1 cellular context compared by ENCODE assay signal in genomic region chr11:72711141-72711540, GRCh38.
TF ChIP-seq lines count a peak whose summit lies in the region.

No MANE protein-coding gene starts in this region.

TF ChIP-seq in WTC11, 78 proteins besides CTCF, POLR2A, EP300 and RAD21 (continued from another document):
- no peak for TF ChIP-seq ZNF532 (CRISPR knock-in tag; IDR thresholded peaks at IDR 0.05; ENCODE audit: borderline replicate concordance)
- TF ChIP-seq NR1H2 (CRISPR knock-in tag; IDR thresholded peaks at IDR 0.05), result no peak
- TF ChIP-seq RORB (CRISPR knock-in tag; IDR thresholded peaks at IDR 0.05), result no peak
- TF ChIP-seq GTF2I (CRISPR knock-in tag; conservative IDR thresholded peaks at IDR 0.05), result no peak
- no peak for TF ChIP-seq KAT7 (CRISPR knock-in tag; IDR thresholded peaks at IDR 0.05; ENCODE audit: borderline replicate concordance)
- TF ChIP-seq EMX1 (CRISPR knock-in tag; IDR thresholded peaks at IDR 0.05), result no peak
- no peak for TF ChIP-seq FOXJ3 (CRISPR knock-in tag; IDR thresholded peaks at IDR 0.05; ENCODE audit: borderline replicate concordance)
- no peak for TF ChIP-seq ELF4 (CRISPR knock-in tag; IDR thresholded peaks at IDR 0.05; ENCODE audit: low read depth)
- TF ChIP-seq JAZF1 (CRISPR knock-in tag; IDR thresholded peaks at IDR 0.05), result no peak
- TF ChIP-seq GRHL2 (CRISPR knock-in tag; IDR thresholded peaks at IDR 0.05; ENCODE audit: insufficient replicate concordance, severe bottlenecking), result no peak
- no peak for TF ChIP-seq ZNF416 (CRISPR knock-in tag; IDR thresholded peaks at IDR 0.05)
- no peak for TF ChIP-seq ZNF263 (CRISPR knock-in tag; IDR thresholded peaks at IDR 0.05; ENCODE audit: low read depth)
- TF ChIP-seq USF1 (CRISPR knock-in tag; IDR thresholded peaks at IDR 0.05), result no peak
- no peak for TF ChIP-seq USF2 (CRISPR knock-in tag; IDR thresholded peaks at IDR 0.05)
- no peak for TF ChIP-seq FOXP1 (CRISPR knock-in tag; IDR thresholded peaks at IDR 0.05; ENCODE audit: borderline replicate concordance)
- no peak for TF ChIP-seq PRDM15 (CRISPR knock-in tag; IDR thresholded peaks at IDR 0.05)
- TF ChIP-seq MLX (CRISPR knock-in tag; IDR thresholded peaks at IDR 0.05), result no peak
- TF ChIP-seq NFATC4 (CRISPR knock-in tag; IDR thresholded peaks at IDR 0.05), result no peak
TF ChIP-seq in WTC11: peak in this region for 0.
